ENCODE assay signal across 8 cellular contexts in genomic region chr10:73940634-73941221, GRCh38. TPM values are rescaled to one million over a fixed set of nuclear protein-coding genes. Genes with fewer than 3 reads are reported as not detected.
DNase-seq lines count a peak whose midpoint lies in the region; ATAC-seq and TF ChIP-seq lines count a peak whose summit lies in the region.

No MANE protein-coding gene starts in this region.

- WGBS in lung, 2 donors: 6 to 8% methylated on average over 28 of the region's 28 CpGs

- ATAC-seq in lung (ENCODE audit: insufficient read depth, low FRiP score) (peak; percentile 92), HG03521 (IDR thresholded peaks at IDR 0.05; ENCODE audit: unreplicated experiment) (no peak)

- H3K36me3 ChIP-seq in HAP-1 (replicated peaks) (no peaks in the 10 kb centered on the region), lung (ENCODE audit: control insufficient read depth in 2 of 2, insufficient read depth in 2 of 2, low read length in 2 of 2) (no peaks in the 10 kb centered on the region)

- H3K9me3 ChIP-seq in HAP-1: no peaks in the 10 kb centered on the region; the same call in 1 of the 2 replicates
- H3K9me3 ChIP-seq in lung (ENCODE audit: control insufficient read depth in 2 of 2, insufficient read depth in 1 of 2, low read length in 1 of 2): no peaks in the 10 kb centered on the region

- no peaks in the 10 kb centered on the region for H3K27me3 ChIP-seq in HAP-1 (ENCODE audit: low read depth)
- H3K27me3 ChIP-seq in lung (ENCODE audit: control insufficient read depth, insufficient read depth): no peaks in the 10 kb centered on the region

- peak; percentile 88 for TF ChIP-seq CTCF in lung (IDR thresholded peaks at IDR 0.05; ENCODE audit: control extremely low read depth, extremely low read depth)

- H3K4me1 ChIP-seq in HAP-1: peaks cover 7% of the 10 kb centered on the region; the same call in 1 of the 2 replicates
- no peaks in the 10 kb centered on the region for H3K4me1 ChIP-seq in lung (ENCODE audit: control insufficient read depth in 2 of 2, insufficient read depth in 2 of 2, low read length in 2 of 2)

- peak overlapping the region; percentile 45 to 48 for H3K27ac ChIP-seq in lung (ENCODE audit: low read depth in 1 of 2, low read length in 1 of 2)

- DNase-seq in Daoy (ENCODE audit: low read depth): peak; percentile 79
- peak; percentile 47 to 91 for DNase-seq in HAP-1 (ENCODE audit: low spot score in 2 of 2)
- peak; percentile 26 for DNase-seq in NCI-H2171 treated with DMSO at 0.1 percent for 48 hours (lab: John Stamatoyannopoulos, UW)
- peak; percentile 88 to 90 for DNase-seq in activated CD4-positive, alpha-beta T cell treated with anti-CD3 and anti-CD28 coated beads, Interleukin-2, amount 50 U/mL, for 48 hours
- peak; percentile 14 to 66 for DNase-seq in dermis microvascular lymphatic vessel endothelial cell (ENCODE audit: low read depth in 2 of 2)
- DNase-seq in lung (ENCODE audit: low spot score): peak; percentile 83
- DNase-seq in stimulated activated CD4-positive, alpha-beta T cell treated with anti-CD3 and anti-CD28 coated beads, TNF-alpha, amount 100 ng/mL, for 24 hours (ENCODE audit: low read depth in 3 of 3): peak; percentile 69 to 81 (median 70)

- H3K4me3 ChIP-seq in HAP-1: peak overlapping the region; percentile 6; the same call in 1 of the 2 replicates
- H3K4me3 ChIP-seq in lung: no peak overlapping the region

- in situ Hi-C loops in HAP-1 (cut with MboI; ENCODE audit: low sequenced_read_pairs): no loop called here

RNA-seq across cellular contexts. Expression of gene PLAU, which starts 29.8 kb away (rescaled TPM):
- 159 and 165 TPM in 2 replicates for total RNA-seq in Daoy (2014; rRNA removed; shearing (Covaris generic))
- total RNA-seq in dermis microvascular lymphatic vessel endothelial cell: 7.0 and 11.8 TPM in 2 replicates
- 10 to 100 TPM; 13.5 to 23.0 TPM for total RNA-seq in lung
- 10 to 100 TPM; 11.6 to 36.7 TPM for polyA plus RNA-seq in lung

RNA-seq across cellular contexts. Expression of gene VCL, which starts 57.2 kb away (rescaled TPM):
- 98.4 and 115 TPM in 2 replicates for total RNA-seq in Daoy (2014; rRNA removed; shearing (Covaris generic))
- total RNA-seq in dermis microvascular lymphatic vessel endothelial cell (58.5 and 71.2 TPM in 2 replicates), lung (100 to 1,000 TPM; 124 to 181 TPM)
- polyA plus RNA-seq in lung: 10 to 100 TPM; 24.5 to 48.8 TPM

Comparison
In these comparisons a context has a peak if more than half of its experiments do, and no peak if none do; other contexts are left out.
1. DNase-seq: peak in every context shown above with its lines; median percentile 89 in activated CD4-positive, alpha-beta T cell treated with anti-CD3 and anti-CD28 coated beads, Interleukin-2, amount 50 U/mL, for 48 hours; 83 in lung; 79 in Daoy; 70 in stimulated activated CD4-positive, alpha-beta T cell treated with anti-CD3 and anti-CD28 coated beads, TNF-alpha, amount 100 ng/mL, for 24 hours; 69 in HAP-1; 40 in dermis microvascular lymphatic vessel endothelial cell; 26 in NCI-H2171 treated with DMSO at 0.1 percent for 48 hours.